ENCODE assay signal across 14 cellular contexts in genomic region chr12:76018111-76018510, GRCh38. TPM values are rescaled to one million over a fixed set of nuclear protein-coding genes. Genes with fewer than 3 reads are reported as not detected.
DNase-seq lines count a peak whose midpoint lies in the region; ATAC-seq and TF ChIP-seq lines count a peak whose summit lies in the region.
"Had no signal": no experiment of that assay in that cellular context is flagged by ENCODE, and none has a peak within 500 bp of the region (broad histone marks: within the 10 kb centered on the region; RNA-seq: fewer than 3 reads in every experiment).

No MANE protein-coding gene starts in this region.

- WGBS in lung, 2 donors = 41% methylated on average over 6 of the region's 6 CpGs

- peaks cover 24% of the 10 kb centered on the region for H3K4me1 ChIP-seq in CD4-positive, CD25-positive, alpha-beta regulatory T cell (ENCODE audit: control insufficient read depth, insufficient read depth, low read length, poor library complexity, severe bottlenecking)
- peaks cover 0 to 3% of the 10 kb centered on the region in 2 donors for H3K4me1 ChIP-seq in lung (ENCODE audit: control insufficient read depth in 2 of 2, insufficient read depth in 2 of 2, low read length in 2 of 2)

- POLR2A ChIA-PET in activated CD8-positive, alpha-beta T cell treated with anti-CD3 and anti-CD28 coated beads for 36 hours (lab: Charles Lee) = interaction anchor here (0.6 kb wide), 1 partner anchor 15 kb away, joined by 3 read pairs; no protein-coding TSS in a partner anchor

- H3K36me3 ChIP-seq in CD4-positive, CD25-positive, alpha-beta regulatory T cell (ENCODE audit: control insufficient read depth, insufficient read depth, low read length) = no peaks in the 10 kb centered on the region
- H3K36me3 ChIP-seq in lung (ENCODE audit: control insufficient read depth in 2 of 2, insufficient read depth in 2 of 2, low read length in 2 of 2) = no peaks in the 10 kb centered on the region
- H3K36me3 ChIP-seq: sigmoid colon had no signal

- H3K4me3 Mint-ChIP-seq in CD4-positive, CD25-positive, alpha-beta regulatory T cell = no peak overlapping the region
- no peak overlapping the region for H3K4me3 Mint-ChIP-seq in central memory CD8-positive, alpha-beta T cell
- no peak overlapping the region for H3K4me3 Mint-ChIP-seq in activated CD8-positive, alpha-beta T cell treated with anti-CD3 and anti-CD28 coated beads for 36 hours
- H3K4me3 Mint-ChIP-seq: activated CD4-positive, alpha-beta T cell treated with anti-CD3 and anti-CD28 coated beads for 36 hours; activated naive CD8-positive, alpha-beta T cell had no signal

- no peaks in the 10 kb centered on the region for H3K27me3 ChIP-seq in CD4-positive, CD25-positive, alpha-beta regulatory T cell (ENCODE audit: control insufficient read depth, insufficient read depth, low read length)
- no peaks in the 10 kb centered on the region for H3K27me3 ChIP-seq in lung (ENCODE audit: control insufficient read depth, insufficient read depth)
- H3K27me3 ChIP-seq: sigmoid colon had no signal

- no peak for ATAC-seq in CD4-positive, CD25-positive, alpha-beta regulatory T cell (ENCODE audit: low read depth in 2 of 2)
- no peak for ATAC-seq in central memory CD8-positive, alpha-beta T cell (replicated peaks; ENCODE audit: extremely low read depth, poor library complexity, severe bottlenecking)
- ATAC-seq in lung (ENCODE audit: insufficient read depth, low FRiP score) = peak; percentile 55
- no peak for ATAC-seq in activated CD8-positive, alpha-beta T cell treated with anti-CD3 and anti-CD28 coated beads for 36 hours
- ATAC-seq in GM21717 (IDR thresholded peaks at IDR 0.05; ENCODE audit: unreplicated experiment) = no peak
- ATAC-seq: activated CD4-positive, alpha-beta T cell treated with anti-CD3 and anti-CD28 coated beads for 36 hours; left colon had no signal

- peak overlapping the region in 2 of 3 donors; percentile 11 to 48 for H3K27ac Mint-ChIP-seq in CD4-positive, CD25-positive, alpha-beta regulatory T cell
- peak overlapping the region; percentile 74 for H3K27ac Mint-ChIP-seq in central memory CD8-positive, alpha-beta T cell (ENCODE audit: low read depth)
- H3K27ac Mint-ChIP-seq in activated CD8-positive, alpha-beta T cell treated with anti-CD3 and anti-CD28 coated beads for 36 hours = no peak overlapping the region

- H3K4me1 Mint-ChIP-seq in CD4-positive, CD25-positive, alpha-beta regulatory T cell = peaks cover 17 to 24% (median 22%) of the 10 kb centered on the region in 4 donors
- peaks cover 29% of the 10 kb centered on the region for H3K4me1 Mint-ChIP-seq in central memory CD8-positive, alpha-beta T cell
- H3K4me1 Mint-ChIP-seq in activated CD8-positive, alpha-beta T cell treated with anti-CD3 and anti-CD28 coated beads for 36 hours (ENCODE audit: low read depth) = peaks cover 56% of the 10 kb centered on the region

- no peak for TF ChIP-seq CTCF in lung (IDR thresholded peaks at IDR 0.05; ENCODE audit: control extremely low read depth, extremely low read depth)
- no peak for TF ChIP-seq CTCF in activated CD8-positive, alpha-beta T cell treated with anti-CD3 and anti-CD28 coated beads for 36 hours (IDR thresholded peaks at IDR 0.05)

- H3K9me3 Mint-ChIP-seq in CD4-positive, CD25-positive, alpha-beta regulatory T cell = no peaks in the 10 kb centered on the region
- H3K9me3 Mint-ChIP-seq in central memory CD8-positive, alpha-beta T cell = no peaks in the 10 kb centered on the region
- H3K9me3 Mint-ChIP-seq in activated CD8-positive, alpha-beta T cell treated with anti-CD3 and anti-CD28 coated beads for 36 hours = no peaks in the 10 kb centered on the region

- DNase-seq in CD4-positive, CD25-positive, alpha-beta regulatory T cell = no peak
- DNase-seq in LoVo (ENCODE audit: low spot score) (peak; percentile 69), lung (ENCODE audit: low spot score) (peak; percentile 48), DMS153 (lab: John Stamatoyannopoulos, UW) (no peak)
- DNase-seq in central memory CD8-positive, alpha-beta T cell (ENCODE audit: low spot score in 2 of 2) = no peak
- no peak for DNase-seq in activated CD8-positive, alpha-beta T cell treated with anti-CD3 and anti-CD28 coated beads for 36 hours
- DNase-seq in stimulated activated naive CD4-positive, alpha-beta T cell treated with Interleukin-2 at 50 U/mL for 16 hours (lab: John Stamatoyannopoulos, UW) = no peak
- DNase-seq: activated CD4-positive, alpha-beta T cell treated with anti-CD3 and anti-CD28 coated beads for 36 hours; left colon; NCI-H1694; sigmoid colon had no signal

- no peaks in the 10 kb centered on the region for H3K9me3 ChIP-seq in CD4-positive, CD25-positive, alpha-beta regulatory T cell (ENCODE audit: control insufficient read depth in 2 of 2, low read length in 2 of 2)
- H3K9me3 ChIP-seq in lung (ENCODE audit: control insufficient read depth in 2 of 2, insufficient read depth in 1 of 2, low read length in 1 of 2) = no peaks in the 10 kb centered on the region
- H3K9me3 ChIP-seq: sigmoid colon had no signal

- H3K4me3 ChIP-seq in CD4-positive, CD25-positive, alpha-beta regulatory T cell (ENCODE audit: low read depth, low read length) = no peak overlapping the region
- H3K4me3 ChIP-seq in lung = no peak overlapping the region
- H3K4me3 ChIP-seq: sigmoid colon had no signal

- H3K36me3 Mint-ChIP-seq in CD4-positive, CD25-positive, alpha-beta regulatory T cell = no peaks in the 10 kb centered on the region
- H3K36me3 Mint-ChIP-seq in central memory CD8-positive, alpha-beta T cell (ENCODE audit: insufficient read depth) = peaks cover 11% of the 10 kb centered on the region
- H3K36me3 Mint-ChIP-seq in activated CD8-positive, alpha-beta T cell treated with anti-CD3 and anti-CD28 coated beads for 36 hours (ENCODE audit: low read depth) = no peaks in the 10 kb centered on the region
- H3K36me3 Mint-ChIP-seq: activated naive CD8-positive, alpha-beta T cell had no signal

- H3K27ac ChIP-seq in CD4-positive, CD25-positive, alpha-beta regulatory T cell (ENCODE audit: insufficient read depth, low read length, poor library complexity, severe bottlenecking) = no peak overlapping the region
- H3K27ac ChIP-seq in lung (ENCODE audit: low read depth in 1 of 2, low read length in 1 of 2) = no peak overlapping the region
- H3K27ac ChIP-seq: HL-60, sigmoid colon had no signal

- CTCF ChIA-PET in activated CD8-positive, alpha-beta T cell treated with anti-CD3 and anti-CD28 coated beads for 36 hours (lab: Charles Lee) = interaction anchor here (0.6 to 4.5 kb wide), 3 partner anchors 13 to 110 kb away, joined by 3 to 28 read pairs (median 3); partner anchors contain the start of gene PHLDA1

- intact Hi-C loops in activated CD8-positive, alpha-beta T cell treated with anti-CD3 and anti-CD28 coated beads for 36 hours (cut with micrococcal nuclease) = no loop called here

- H3K27me3 Mint-ChIP-seq in CD4-positive, CD25-positive, alpha-beta regulatory T cell = no peaks in the 10 kb centered on the region
- no peaks in the 10 kb centered on the region for H3K27me3 Mint-ChIP-seq in central memory CD8-positive, alpha-beta T cell
- H3K27me3 Mint-ChIP-seq in activated CD8-positive, alpha-beta T cell treated with anti-CD3 and anti-CD28 coated beads for 36 hours = no peaks in the 10 kb centered on the region
- H3K27me3 Mint-ChIP-seq: activated naive CD8-positive, alpha-beta T cell had no signal

RNA-seq across cellular contexts. Expression of gene PHLDA1, which starts 13.5 kb away (rescaled TPM):
- 42.0 TPM for total RNA-seq in CD4-positive, CD25-positive, alpha-beta regulatory T cell
- polyA plus RNA-seq in CD4-positive, CD25-positive, alpha-beta regulatory T cell = 1 to 10 TPM; 1.1 to 2.0 (median 1.5) TPM
- total RNA-seq in lung = 10 to 100 TPM; 18.6 to 22.1 TPM
- polyA plus RNA-seq in lung = 10 to 100 TPM in 1 of 2 donors, 1 to 10 TPM in 1; 6.5 to 15.9 TPM
- 10 to 100 TPM; 33.9 to 35.0 TPM for total RNA-seq in activated CD8-positive, alpha-beta T cell treated with anti-CD3 and anti-CD28 coated beads for 36 hours

Comparison
In these comparisons a context has a peak if more than half of its experiments do, and no peak if none do; other contexts are left out.
1. DNase-seq: peak in LoVo (single experiment) and lung (single experiment); none in CD4-positive, CD25-positive, alpha-beta regulatory T cell (0 of 3), central memory CD8-positive, alpha-beta T cell (0 of 2), activated CD8-positive, alpha-beta T cell treated with anti-CD3 and anti-CD28 coated beads for 36 hours (single experiment), stimulated activated naive CD4-positive, alpha-beta T cell treated with Interleukin-2 at 50 U/mL for 16 hours (single experiment) and DMS153 (single experiment).